15 cellular contexts compared by ENCODE assay signal in genomic region chr5:128349044-128349629, GRCh38.
DNase-seq lines count a peak whose midpoint lies in the region; ATAC-seq lines count a peak whose summit lies in the region.
"Had no signal": no experiment of that assay in that cellular context is flagged by ENCODE, and none has a peak within 500 bp of the region (broad histone marks: within the 10 kb centered on the region; RNA-seq: fewer than 3 reads in every experiment).

No MANE protein-coding gene starts in this region.

- no peak overlapping the region for H3K4me3 ChIP-seq in MG63
- H3K4me3 ChIP-seq: ovary had no signal

- H3K36me3 ChIP-seq in MG63 = no peaks in the 10 kb centered on the region
- H3K36me3 ChIP-seq: ovary had no signal

- no peaks in the 10 kb centered on the region for H3K27me3 ChIP-seq in MG63
- H3K27me3 ChIP-seq: ovary had no signal

- ATAC-seq in GM18511 (IDR thresholded peaks at IDR 0.05; ENCODE audit: unreplicated experiment) (no peak), GM18861 (IDR thresholded peaks at IDR 0.05; ENCODE audit: unreplicated experiment) (no peak)
- ATAC-seq: left cardiac atrium, Right ventricle myocardium inferior had no signal

- H3K9me3 ChIP-seq in MG63 = no peaks in the 10 kb centered on the region; the same call in 1 of the 2 replicates
- H3K9me3 ChIP-seq: ovary had no signal

- DNase-seq in COR-L47 (lab: John Stamatoyannopoulos, UW) (peak; percentile 98), MG63 (peak; percentile 30), NCI-H774 (lab: John Stamatoyannopoulos, UW) (peak; percentile 85), fibroblast of the conjunctiva (ENCODE audit: low read depth) (peak; percentile 6), T-helper 9 cell (no peak), OCI-M2 (lab: John Stamatoyannopoulos, UW; ENCODE audit: unreplicated experiment) (no peak)
- DNase-seq: activated CD4-positive, CD25-positive, alpha-beta regulatory T cell; central memory CD4-positive, alpha-beta T cell; H9; left cardiac atrium; ovary; stimulated activated CD4-positive, alpha-beta T cell treated with anti-CD3 and anti-CD28 coated beads, Interleukin-4, amount 100 ng/mL, for 1 hour had no signal

Comparison
In these comparisons a context has a peak if more than half of its experiments do, and no peak if none do; other contexts are left out.
1. DNase-seq: peak in COR-L47 (single experiment), MG63 (single experiment), NCI-H774 (single experiment) and fibroblast of the conjunctiva (single experiment); none in T-helper 9 cell (single experiment) and OCI-M2 (single experiment).